ENCODE assay signal across 8 cellular contexts in genomic region chr3:196080997-196081833, GRCh38. TPM values are rescaled to one million over a fixed set of nuclear protein-coding genes. Genes with fewer than 3 reads are reported as not detected.
DNase-seq lines count a peak whose midpoint lies in the region; ATAC-seq and TF ChIP-seq lines count a peak whose summit lies in the region.

No MANE protein-coding gene starts in this region.

- H3K9me2 ChIP-seq in DOHH2 (replicated peaks; ENCODE audit: control insufficient read depth, low read length) (no peaks in the 10 kb centered on the region), Karpas-422 (replicated peaks; ENCODE audit: insufficient read depth, low read length) (no peaks in the 10 kb centered on the region)

- H2AFZ ChIP-seq in Karpas-422 (ENCODE audit: low read length), result peak overlapping the region; percentile 51; the same call in 1 of the 2 replicates

- H3K4me1 ChIP-seq in DOHH2 (ENCODE audit: control insufficient read depth, low read length) (peaks cover 31% of the 10 kb centered on the region), Karpas-422 (ENCODE audit: low read length) (peaks cover 34% of the 10 kb centered on the region), adipocyte (ENCODE audit: control insufficient read depth, insufficient read depth, low read length) (peaks cover 19% of the 10 kb centered on the region), urinary bladder (ENCODE audit: insufficient read depth) (no peaks in the 10 kb centered on the region)

- H3K36me3 ChIP-seq in DOHH2 (ENCODE audit: control insufficient read depth, low read length) (peaks cover 51% of the 10 kb centered on the region), Karpas-422 (ENCODE audit: insufficient read depth, low read length) (peaks cover 23% of the 10 kb centered on the region; the same call in 1 of the 2 replicates), adipocyte (ENCODE audit: control insufficient read depth, insufficient read depth, low read length, severe bottlenecking) (no peaks in the 10 kb centered on the region), urinary bladder (ENCODE audit: insufficient read depth) (no peaks in the 10 kb centered on the region)

- H3K27ac ChIP-seq in DOHH2 (ENCODE audit: low read depth, low read length) (peak overlapping the region; percentile 68), Karpas-422 (ENCODE audit: low read length) (peak overlapping the region; percentile 62), urinary bladder (ENCODE audit: low read depth) (peak overlapping the region; percentile 94)

- WGBS in urinary bladder, result under 1% methylated on average over 61 of the region's 61 CpGs

- H3K9me3 ChIP-seq in DOHH2 (ENCODE audit: control insufficient read depth, insufficient read depth, low read length), result no peaks in the 10 kb centered on the region
- H3K9me3 ChIP-seq in Karpas-422 (ENCODE audit: low read length), result no peaks in the 10 kb centered on the region
- no peaks in the 10 kb centered on the region for H3K9me3 ChIP-seq in adipocyte (ENCODE audit: control insufficient read depth, low read length)

- TF ChIP-seq CTCF in DOHH2 (IDR thresholded peaks at IDR 0.05; ENCODE audit: low read depth, low read length, poor library complexity, severe bottlenecking), result no peak

- H4K20me1 ChIP-seq in DOHH2 (ENCODE audit: control insufficient read depth, insufficient read depth, low read depth, low read length) (peaks cover 24% of the 10 kb centered on the region), Karpas-422 (ENCODE audit: insufficient read depth, low read depth, low read length) (peaks cover 44% of the 10 kb centered on the region)

- H3K9ac ChIP-seq in Karpas-422 (ENCODE audit: low read length) (peak overlapping the region; percentile 98), adipocyte (ENCODE audit: low read length) (peak overlapping the region; percentile 89)

- H3K27me3 ChIP-seq in DOHH2 (ENCODE audit: control insufficient read depth, low read length), result no peaks in the 10 kb centered on the region
- no peaks in the 10 kb centered on the region for H3K27me3 ChIP-seq in Karpas-422 (ENCODE audit: low read length)
- peaks cover 5% of the 10 kb centered on the region for H3K27me3 ChIP-seq in adipocyte (replicated peaks; ENCODE audit: control insufficient read depth, insufficient read depth, low read length)

- H3F3A ChIP-seq in DOHH2 (ENCODE audit: control insufficient read depth, insufficient read depth), result peaks cover 4% of the 10 kb centered on the region

- H3K79me2 ChIP-seq in DOHH2 (ENCODE audit: control insufficient read depth, low read length), result peaks cover 57% of the 10 kb centered on the region
- peaks cover 56% of the 10 kb centered on the region for H3K79me2 ChIP-seq in Karpas-422 (ENCODE audit: low read length)

- DNase-seq in Karpas-422, result peak; percentile 90
- DNase-seq in adipocyte (ENCODE audit: low read depth), result peak; percentile 86
- peak; percentile 77 for DNase-seq in left cardiac atrium
- peak; percentile 89 for DNase-seq in posterior vena cava (ENCODE audit: low spot score)

- H3K4me2 ChIP-seq in DOHH2 (ENCODE audit: low read length) (peak overlapping the region; percentile 100), Karpas-422 (ENCODE audit: low read depth, low read length, poor library complexity, severe bottlenecking) (peak overlapping the region; percentile 97)

- peak; percentile 40 for ATAC-seq in GM21786 (IDR thresholded peaks at IDR 0.05; ENCODE audit: unreplicated experiment)
- peak; percentile 84 for ATAC-seq in SK-N-SH treated with all-trans-retinoic acid at 6 μM for 48 hours
- peak; percentile 82 to 88 for ATAC-seq in left cardiac atrium

- H3K4me3 ChIP-seq in DOHH2 (ENCODE audit: low read length) (peak overlapping the region; percentile 93), Karpas-422 (ENCODE audit: low read length) (peak overlapping the region; percentile 85), adipocyte (ENCODE audit: low read length) (peak overlapping the region; percentile 91), urinary bladder (ENCODE audit: low read depth, low read length) (peak overlapping the region; percentile 81)

- intact Hi-C loops in left cardiac atrium (cut with DNase I) (no loop called here), posterior vena cava (cut with DNase I) (loop anchor here in 1 of 2 donors (5.0 kb wide), 1 partner anchor 116 kb away; no protein-coding TSS in a partner anchor)

TF ChIP-seq in SK-N-SH treated with all-trans-retinoic acid at 6 μM for 48 hours, 23 proteins besides CTCF, POLR2A, EP300 and RAD21:
- TF ChIP-seq POU6F1 (CRISPR knock-in tag; IDR thresholded peaks at IDR 0.05; ENCODE audit: borderline replicate concordance, low read depth), result no peak
- TF ChIP-seq CSDC2 (CRISPR knock-in tag; IDR thresholded peaks at IDR 0.05), result no peak
- TF ChIP-seq ARNTL (CRISPR knock-in tag; IDR thresholded peaks at IDR 0.05; ENCODE audit: borderline replicate concordance, low read depth), result no peak
- TF ChIP-seq ZFP3 (CRISPR knock-in tag; IDR thresholded peaks at IDR 0.05), result no peak
- no peak for TF ChIP-seq ZNF8 (CRISPR knock-in tag; IDR thresholded peaks at IDR 0.05)
- TF ChIP-seq ZNF70 (CRISPR knock-in tag; IDR thresholded peaks at IDR 0.05), result no peak
- no peak for TF ChIP-seq PATZ1 (CRISPR knock-in tag; IDR thresholded peaks at IDR 0.05; ENCODE audit: borderline replicate concordance)
- TF ChIP-seq ISL1 (CRISPR knock-in tag; IDR thresholded peaks at IDR 0.05), result no peak
- TF ChIP-seq TOX (CRISPR knock-in tag; IDR thresholded peaks at IDR 0.05; ENCODE audit: borderline replicate concordance), result no peak
- TF ChIP-seq SNAI2 (CRISPR knock-in tag; IDR thresholded peaks at IDR 0.05), result no peak
TF ChIP-seq in SK-N-SH treated with all-trans-retinoic acid at 6 μM for 48 hours: peak in this region for 0.

RNA-seq across cellular contexts. Expression of gene TFRC, which starts 0.7 kb away (rescaled TPM):
- total RNA-seq in Karpas-422 (2014; rRNA removed; shearing (Covaris generic); ENCODE audit: low replicate concordance), result 105 and 111 TPM in 2 replicates
- 100 to 1,000 TPM in 1 of 2 donors, 10 to 100 TPM in 1; 63.7 to 256 TPM for total RNA-seq in left cardiac atrium
- total RNA-seq in posterior vena cava, result 100 to 1,000 TPM in 1 of 2 donors, 10 to 100 TPM in 1; 73.4 to 132 TPM
- 110 TPM for total RNA-seq in urinary bladder
- polyA plus RNA-seq in urinary bladder, result 23.4 TPM

Comparison
In these comparisons a context has a peak if more than half of its experiments do, and no peak if none do; other contexts are left out.
1. Peak in every context shown above with its lines: DNase-seq, ATAC-seq, H3K4me3 ChIP-seq and H3K27ac ChIP-seq.